Comparison of ENCODE assay signal across 16 cellular contexts in the genomic region with DNA sequence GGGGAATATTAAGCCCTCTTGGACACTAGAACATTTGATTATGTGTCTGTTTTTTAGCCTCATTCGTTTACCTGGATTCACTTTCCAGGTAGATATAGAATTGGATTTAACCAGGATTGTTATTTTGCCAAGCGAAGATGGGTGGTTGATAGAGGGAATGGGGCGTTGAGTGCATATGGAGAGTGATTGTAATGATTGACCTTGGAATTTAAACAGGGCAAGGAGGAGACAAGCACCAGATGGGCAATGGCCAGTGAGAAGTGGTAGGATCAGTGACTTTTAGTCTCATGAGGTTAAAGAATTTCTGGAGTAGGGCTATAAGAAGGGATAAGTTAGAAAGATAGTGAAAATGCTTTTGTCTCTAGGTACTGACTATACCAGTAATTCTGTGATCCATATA.
DNase-seq lines count a peak whose midpoint lies in the region; ATAC-seq, FAIRE-seq and TF ChIP-seq lines count a peak whose summit lies in the region.
"Had no signal": no experiment of that assay in that cellular context is flagged by ENCODE, and none has a peak within 500 bp of the region (broad histone marks: within the 10 kb centered on the region; RNA-seq: fewer than 3 reads in every experiment).

No MANE protein-coding gene starts in this region.

- peak overlapping the region; percentile 43 for H3K4me3 Mint-ChIP-seq in GM23338
- H3K4me3 Mint-ChIP-seq: CD4-positive, CD25-positive, alpha-beta regulatory T cell; IgD-negative memory B cell had no signal

- H3K4me3 ChIP-seq in GM23338 = peak overlapping the region; percentile 17
- H3K4me3 ChIP-seq in iPS-18a (ENCODE audit: low read length) = peak overlapping the region; percentile 28
- H3K4me3 ChIP-seq in sigmoid colon = no peak overlapping the region
- H3K4me3 ChIP-seq: BLaER1 treated with 17β-estradiol and CSF1 and Interleukin-3, amounts not matched to agents 10 nM and 100 nM had no signal

- WGBS in sigmoid colon, 2 donors = 79 to 81% methylated on average over 3 of the region's 3 CpGs

- peaks cover 69% of the 10 kb centered on the region for H3K4me1 Mint-ChIP-seq in GM23338
- H3K4me1 Mint-ChIP-seq: CD4-positive, CD25-positive, alpha-beta regulatory T cell; IgD-negative memory B cell had no signal

- no peaks in the 10 kb centered on the region for H4K20me1 ChIP-seq in GM23338 (replicated peaks; ENCODE audit: insufficient read depth)
- H4K20me1 ChIP-seq: BLaER1 treated with 17β-estradiol and CSF1 and Interleukin-3, amounts not matched to agents 10 nM and 100 nM had no signal

- peaks cover 7% of the 10 kb centered on the region for H3K9me3 Mint-ChIP-seq in GM23338
- H3K9me3 Mint-ChIP-seq: IgD-negative memory B cell had no signal

- no peak for FAIRE-seq in HTR-8/SVneo (lab: Jason Lieb, UNC)
- FAIRE-seq: GM19239 had no signal

- H2AFZ ChIP-seq in GM23338 = no peak overlapping the region

- H3K36me3 Mint-ChIP-seq in GM23338 (ENCODE audit: low read depth) = peaks cover 15% of the 10 kb centered on the region
- H3K36me3 Mint-ChIP-seq: CD4-positive, CD25-positive, alpha-beta regulatory T cell had no signal

- peak overlapping the region; percentile 3 for H3K9ac ChIP-seq in iPS-18a (ENCODE audit: low read length)
- H3K9ac ChIP-seq: BLaER1 treated with 17β-estradiol and CSF1 and Interleukin-3, amounts not matched to agents 10 nM and 100 nM had no signal

- peak overlapping the region; percentile 61 for H3K27ac ChIP-seq in GM23338 (ENCODE audit: low read depth)
- peak overlapping the region; percentile 76 for H3K27ac ChIP-seq in VCaP
- H3K27ac ChIP-seq in iPS-18a (ENCODE audit: low read length) = peak overlapping the region; percentile 7
- H3K27ac ChIP-seq in sigmoid colon = peak overlapping the region in 3 of 4 donors; percentile 54 to 77 (median 64)
- H3K27ac ChIP-seq: BLaER1 treated with 17β-estradiol and CSF1 and Interleukin-3, amounts not matched to agents 10 nM and 100 nM had no signal

- no peaks in the 10 kb centered on the region for H3K79me2 ChIP-seq in GM23338 (replicated peaks; ENCODE audit: insufficient read depth)

- peaks cover 37% of the 10 kb centered on the region for H3K27me3 Mint-ChIP-seq in GM23338 (ENCODE audit: insufficient read depth, low read depth, poor library complexity)
- H3K27me3 Mint-ChIP-seq: CD4-positive, CD25-positive, alpha-beta regulatory T cell had no signal

- TF ChIP-seq EP300 in sigmoid colon (IDR thresholded peaks at IDR 0.05) = no peak

- intact Hi-C loops in sigmoid colon (cut with DNase I) = no loop called here

- peaks cover 52% of the 10 kb centered on the region for H3K27me3 ChIP-seq in GM23338 (ENCODE audit: insufficient read depth)
- H3K27me3 ChIP-seq in iPS-18a (ENCODE audit: control insufficient read depth, insufficient read depth, low read length) = peaks cover 27% of the 10 kb centered on the region
- H3K27me3 ChIP-seq in sigmoid colon = no peaks in the 10 kb centered on the region
- H3K27me3 ChIP-seq: BLaER1 treated with 17β-estradiol and CSF1 and Interleukin-3, amounts not matched to agents 10 nM and 100 nM had no signal

- H3K9me2 ChIP-seq in GM23338 (ENCODE audit: insufficient read depth) = no peaks in the 10 kb centered on the region

- H3K27ac Mint-ChIP-seq in GM23338 = peak overlapping the region; percentile 87
- H3K27ac Mint-ChIP-seq: CD4-positive, CD25-positive, alpha-beta regulatory T cell; IgD-negative memory B cell had no signal

- ATAC-seq in GM23338 (peak; percentile 47), HG03175 (IDR thresholded peaks at IDR 0.05; ENCODE audit: unreplicated experiment) (no peak)
- ATAC-seq: HCT116 had no signal

- DNase-seq in GM23338 (ENCODE audit: low spot score) (peak; percentile 47), sigmoid colon (no peak), NCI-H524 treated with DMSO at 0.1 percent for 48 hours (lab: John Stamatoyannopoulos, UW) (no peak), HTR-8/SVneo (ENCODE audit: insufficient read length, low spot score) (no peak)
- DNase-seq: ACHN; CD4-positive, CD25-positive, alpha-beta regulatory T cell; DMS53; GF-D8; KG1 had no signal

- H3K36me3 ChIP-seq in GM23338 (ENCODE audit: insufficient read depth) = no peaks in the 10 kb centered on the region
- no peaks in the 10 kb centered on the region for H3K36me3 ChIP-seq in iPS-18a (ENCODE audit: control insufficient read depth, low read depth, low read length)
- H3K36me3 ChIP-seq in sigmoid colon = no peaks in the 10 kb centered on the region
- H3K36me3 ChIP-seq: BLaER1 treated with 17β-estradiol and CSF1 and Interleukin-3, amounts not matched to agents 10 nM and 100 nM had no signal

- peaks cover 60% of the 10 kb centered on the region for H3K4me1 ChIP-seq in GM23338 (ENCODE audit: insufficient read depth)
- H3K4me1 ChIP-seq in iPS-18a (ENCODE audit: control insufficient read depth, low read depth, low read length) = peaks cover 77% of the 10 kb centered on the region
- H3K4me1 ChIP-seq in sigmoid colon = peaks cover 0 to 69% (median 55%) of the 10 kb centered on the region in 4 donors
- H3K4me1 ChIP-seq: BLaER1 treated with 17β-estradiol and CSF1 and Interleukin-3, amounts not matched to agents 10 nM and 100 nM had no signal

- H3K4me2 ChIP-seq in GM23338 = peak overlapping the region; percentile 40
- H3K4me2 ChIP-seq: BLaER1 treated with 17β-estradiol and CSF1 and Interleukin-3, amounts not matched to agents 10 nM and 100 nM had no signal

- no peak for TF ChIP-seq POLR2A in sigmoid colon (IDR thresholded peaks at IDR 0.05)

- no peak for TF ChIP-seq CTCF in GM23338 (conservative IDR thresholded peaks at IDR 0.05; ENCODE audit: low read depth in 2 of 2)
- no peak for TF ChIP-seq CTCF in VCaP (conservative IDR thresholded peaks at IDR 0.05)
- no peak for TF ChIP-seq CTCF in sigmoid colon (IDR thresholded peaks at IDR 0.05)

- H3K9me3 ChIP-seq in iPS-18a (ENCODE audit: control insufficient read depth, low read depth, low read length) (no peaks in the 10 kb centered on the region), sigmoid colon (no peaks in the 10 kb centered on the region)
- H3K9me3 ChIP-seq: BLaER1 treated with 17β-estradiol and CSF1 and Interleukin-3, amounts not matched to agents 10 nM and 100 nM had no signal

- H3F3A ChIP-seq in GM23338 (replicated peaks; ENCODE audit: low read depth) = no peaks in the 10 kb centered on the region

TF ChIP-seq in GM23338, 12 proteins besides CTCF, POLR2A, EP300 and RAD21 (continues in another document):
- TF ChIP-seq ZNF114 (CRISPR knock-in tag; IDR thresholded peaks at IDR 0.05) (no peak), EZH2 (IDR thresholded peaks at IDR 0.05; ENCODE audit: low read depth, unreplicated experiment) (no peak), CREB1 (CRISPR knock-in tag; IDR thresholded peaks at IDR 0.05; ENCODE audit: low read depth) (no peak), ZNF331 (CRISPR knock-in tag; IDR thresholded peaks at IDR 0.05; ENCODE audit: low read depth) (no peak), NANOG (IDR thresholded peaks at IDR 0.05; ENCODE audit: borderline replicate concordance) (no peak), STAT1 (IDR thresholded peaks at IDR 0.05; ENCODE audit: unreplicated experiment) (no peak)
- TF ChIP-seq, protein P1, sequence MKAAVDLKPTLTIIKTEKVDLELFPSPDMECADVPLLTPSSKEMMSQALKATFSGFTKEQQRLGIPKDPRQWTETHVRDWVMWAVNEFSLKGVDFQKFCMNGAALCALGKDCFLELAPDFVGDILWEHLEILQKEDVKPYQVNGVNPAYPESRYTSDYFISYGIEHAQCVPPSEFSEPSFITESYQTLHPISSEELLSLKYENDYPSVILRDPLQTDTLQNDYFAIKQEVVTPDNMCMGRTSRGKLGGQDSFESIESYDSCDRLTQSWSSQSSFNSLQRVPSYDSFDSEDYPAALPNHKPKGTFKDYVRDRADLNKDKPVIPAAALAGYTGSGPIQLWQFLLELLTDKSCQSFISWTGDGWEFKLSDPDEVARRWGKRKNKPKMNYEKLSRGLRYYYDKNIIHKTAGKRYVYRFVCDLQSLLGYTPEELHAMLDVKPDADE (IDR thresholded peaks at IDR 0.05) = no peak

Comparison
In these comparisons a context has a peak if more than half of its experiments do, and no peak if none do; other contexts are left out.
1. H3K27ac ChIP-seq: peak in every context shown above with its lines; median percentile 76 in VCaP; 64 in sigmoid colon; 61 in GM23338; 7 in iPS-18a.
2. H3K4me3 ChIP-seq: peak in GM23338 (single experiment) and iPS-18a (single experiment); none in sigmoid colon (0 of 4).